Comparison of ENCODE assay signal across 8 cellular contexts in genomic region chr22:46748948-46749681, GRCh38. TPM values are rescaled to one million over a fixed set of nuclear protein-coding genes. Genes with fewer than 3 reads are reported as not detected.
DNase-seq lines count a peak whose midpoint lies in the region; ATAC-seq and TF ChIP-seq lines count a peak whose summit lies in the region.

No MANE protein-coding gene starts in this region.

- H3K27ac ChIP-seq in left lung (peak overlapping the region; percentile 29 to 46), upper lobe of right lung (peak overlapping the region; percentile 31)

- H3K4me1 ChIP-seq in left lung (peaks cover 19 to 57% of the 10 kb centered on the region in 2 donors), upper lobe of right lung (peaks cover 36% of the 10 kb centered on the region)

- peak; percentile 31 for DNase-seq in stimulated activated CD4-positive, alpha-beta T cell treated with anti-CD3 and anti-CD28 coated beads, Interleukin-12 subunit alpha, Interleukin-12 subunit beta, amount 100 ng/mL, for 4 hours
- no peak for DNase-seq in stimulated activated CD4-positive, alpha-beta T cell treated with anti-CD3 and anti-CD28 coated beads, Interleukin-2, amount 100 ng/mL, for 48 hours
- DNase-seq in activated gamma-delta T cell (lab: John Stamatoyannopoulos, UW) (peak; percentile 42), left lung (peak in 1 of 2 donors; percentile 64), upper lobe of right lung (peak; percentile 67), A172 (ENCODE audit: low spot score) (no peak), NCI-H2081 treated with DMSO at 0.1 percent for 48 hours (lab: John Stamatoyannopoulos, UW) (no peak)

- intact Hi-C loops in left lung (cut with DNase I) (no loop called here), upper lobe of right lung (cut with DNase I) (no loop called here)

- TF ChIP-seq CTCF in left lung (IDR thresholded peaks at IDR 0.05) (no peak), upper lobe of right lung (IDR thresholded peaks at IDR 0.05) (no peak)

- H3K27me3 ChIP-seq in left lung (no peaks in the 10 kb centered on the region), upper lobe of right lung (no peaks in the 10 kb centered on the region)

- ATAC-seq in left lung: no peak
- ATAC-seq in upper lobe of right lung: peak; percentile 33
- ATAC-seq in GM18502 (IDR thresholded peaks at IDR 0.05; ENCODE audit: poor library complexity, unreplicated experiment): no peak

- H3K36me3 ChIP-seq in left lung (no peaks in the 10 kb centered on the region), upper lobe of right lung (no peaks in the 10 kb centered on the region)

- H3K4me3 ChIP-seq in left lung (no peak overlapping the region), upper lobe of right lung (no peak overlapping the region)

- no peaks in the 10 kb centered on the region for H3K9me3 ChIP-seq in left lung
- H3K9me3 ChIP-seq in upper lobe of right lung: no peaks in the 10 kb centered on the region

RNA-seq across cellular contexts. Expression of gene CERK, which starts 11.1 kb away (rescaled TPM):
- total RNA-seq in left lung (10 to 100 TPM; 25.0 to 34.1 TPM), upper lobe of right lung (28.1 TPM)
- total RNA-seq in A172 (2014; rRNA removed; shearing (Covaris generic)): 33.8 and 34.9 TPM in 2 replicates

RNA-seq across cellular contexts. Expression of gene TBC1D22A, which starts 13.3 kb away (rescaled TPM):
- total RNA-seq in left lung (10 to 100 TPM; 27.3 to 33.5 TPM), upper lobe of right lung (31.3 TPM)
- total RNA-seq in A172 (2014; rRNA removed; shearing (Covaris generic)): 7.3 and 7.9 TPM in 2 replicates

Comparison
In these comparisons a context has a peak if more than half of its experiments do, and no peak if none do; other contexts are left out.
1. DNase-seq: peak in stimulated activated CD4-positive, alpha-beta T cell treated with anti-CD3 and anti-CD28 coated beads, Interleukin-12 subunit alpha, Interleukin-12 subunit beta, amount 100 ng/mL, for 4 hours (single experiment), activated gamma-delta T cell (single experiment) and upper lobe of right lung (single experiment); none in stimulated activated CD4-positive, alpha-beta T cell treated with anti-CD3 and anti-CD28 coated beads, Interleukin-2, amount 100 ng/mL, for 48 hours (0 of 2), A172 (single experiment) and NCI-H2081 treated with DMSO at 0.1 percent for 48 hours (single experiment).